Comparison of ENCODE assay signal across 1 cellular context in genomic region chr3:16079519-16079918, GRCh38.
TF ChIP-seq lines count a peak whose summit lies in the region.

No MANE protein-coding gene starts in this region.

TF ChIP-seq in IMR-90, 13 proteins besides CTCF, POLR2A, EP300 and RAD21 (continued from another document):
- TF ChIP-seq MAFK (IDR thresholded peaks at IDR 0.05; ENCODE audit: low read depth, low read length) = no peak
- no peak for TF ChIP-seq RFX5 (IDR thresholded peaks at IDR 0.05; ENCODE audit: low read depth, low read length)
- TF ChIP-seq MAZ (IDR thresholded peaks at IDR 0.05; ENCODE audit: borderline replicate concordance, low read depth, low read length) = no peak
- TF ChIP-seq NFE2L2 (IDR thresholded peaks at IDR 0.05; ENCODE audit: low read depth, low read length) = no peak
- no peak for TF ChIP-seq FOS (IDR thresholded peaks at IDR 0.05; ENCODE audit: low read depth, low read length)
- no peak for TF ChIP-seq CHD1 (IDR thresholded peaks at IDR 0.05; ENCODE audit: low read depth, low read length)
- TF ChIP-seq, protein P1, sequence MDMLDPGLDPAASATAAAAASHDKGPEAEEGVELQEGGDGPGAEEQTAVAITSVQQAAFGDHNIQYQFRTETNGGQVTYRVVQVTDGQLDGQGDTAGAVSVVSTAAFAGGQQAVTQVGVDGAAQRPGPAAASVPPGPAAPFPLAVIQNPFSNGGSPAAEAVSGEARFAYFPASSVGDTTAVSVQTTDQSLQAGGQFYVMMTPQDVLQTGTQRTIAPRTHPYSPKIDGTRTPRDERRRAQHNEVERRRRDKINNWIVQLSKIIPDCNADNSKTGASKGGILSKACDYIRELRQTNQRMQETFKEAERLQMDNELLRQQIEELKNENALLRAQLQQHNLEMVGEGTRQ (IDR thresholded peaks at IDR 0.05; ENCODE audit: low read depth, low read length) = no peak
- TF ChIP-seq, protein P2, sequence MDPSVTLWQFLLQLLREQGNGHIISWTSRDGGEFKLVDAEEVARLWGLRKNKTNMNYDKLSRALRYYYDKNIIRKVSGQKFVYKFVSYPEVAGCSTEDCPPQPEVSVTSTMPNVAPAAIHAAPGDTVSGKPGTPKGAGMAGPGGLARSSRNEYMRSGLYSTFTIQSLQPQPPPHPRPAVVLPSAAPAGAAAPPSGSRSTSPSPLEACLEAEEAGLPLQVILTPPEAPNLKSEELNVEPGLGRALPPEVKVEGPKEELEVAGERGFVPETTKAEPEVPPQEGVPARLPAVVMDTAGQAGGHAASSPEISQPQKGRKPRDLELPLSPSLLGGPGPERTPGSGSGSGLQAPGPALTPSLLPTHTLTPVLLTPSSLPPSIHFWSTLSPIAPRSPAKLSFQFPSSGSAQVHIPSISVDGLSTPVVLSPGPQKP (IDR thresholded peaks at IDR 0.05; ENCODE audit: borderline replicate concordance, low read depth, low read length) = no peak
TF ChIP-seq in IMR-90: peak in this region for 0.
